ENCODE assay signal across 2 cellular contexts in the genomic region with DNA sequence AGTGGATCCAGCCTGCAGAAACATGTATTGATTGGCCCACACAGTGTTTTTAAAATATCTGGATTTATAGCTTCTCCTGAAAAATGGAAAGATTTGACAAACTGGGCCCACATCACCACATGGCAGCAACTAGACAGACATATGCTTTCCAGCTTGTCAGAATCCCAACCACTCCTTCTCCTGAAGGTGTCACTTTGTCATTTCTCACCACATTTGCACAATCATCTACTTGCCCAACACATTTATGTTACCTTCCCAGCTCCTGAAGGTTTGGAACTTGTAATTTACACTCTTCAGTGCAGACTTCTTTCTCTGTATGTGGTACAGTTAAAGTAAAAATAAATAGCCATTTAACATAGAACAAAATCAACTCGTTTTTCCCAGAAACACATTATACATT.
A peak's percentile ranks its signal among the peaks of the same experiment; 100 is the strongest.
TF ChIP-seq lines count a peak whose summit lies in the region.

No MANE protein-coding gene starts in this region.

TF ChIP-seq in IMR-90, 13 proteins besides CTCF, POLR2A, EP300 and RAD21:
- TF ChIP-seq RCOR1 (IDR thresholded peaks at IDR 0.05; ENCODE audit: insufficient replicate concordance, low read length) (no peak), BHLHE40 (IDR thresholded peaks at IDR 0.05; ENCODE audit: low read depth, low read length) (no peak), RFX5 (IDR thresholded peaks at IDR 0.05; ENCODE audit: low read depth, low read length) (no peak), SMC3 (IDR thresholded peaks at IDR 0.05; ENCODE audit: low read depth, low read length) (no peak), MAFK (IDR thresholded peaks at IDR 0.05; ENCODE audit: low read depth, low read length) (no peak), FOS (IDR thresholded peaks at IDR 0.05; ENCODE audit: low read depth, low read length) (no peak), CEBPB (IDR thresholded peaks at IDR 0.05; ENCODE audit: low read depth, low read length) (no peak), MAZ (IDR thresholded peaks at IDR 0.05; ENCODE audit: borderline replicate concordance, low read depth, low read length) (no peak), CHD1 (IDR thresholded peaks at IDR 0.05; ENCODE audit: low read depth, low read length) (no peak), MXI1 (IDR thresholded peaks at IDR 0.05; ENCODE audit: borderline replicate concordance, low read depth, low read length) (no peak), NFE2L2 (IDR thresholded peaks at IDR 0.05; ENCODE audit: low read depth, low read length) (no peak)
- TF ChIP-seq, protein P1, sequence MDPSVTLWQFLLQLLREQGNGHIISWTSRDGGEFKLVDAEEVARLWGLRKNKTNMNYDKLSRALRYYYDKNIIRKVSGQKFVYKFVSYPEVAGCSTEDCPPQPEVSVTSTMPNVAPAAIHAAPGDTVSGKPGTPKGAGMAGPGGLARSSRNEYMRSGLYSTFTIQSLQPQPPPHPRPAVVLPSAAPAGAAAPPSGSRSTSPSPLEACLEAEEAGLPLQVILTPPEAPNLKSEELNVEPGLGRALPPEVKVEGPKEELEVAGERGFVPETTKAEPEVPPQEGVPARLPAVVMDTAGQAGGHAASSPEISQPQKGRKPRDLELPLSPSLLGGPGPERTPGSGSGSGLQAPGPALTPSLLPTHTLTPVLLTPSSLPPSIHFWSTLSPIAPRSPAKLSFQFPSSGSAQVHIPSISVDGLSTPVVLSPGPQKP (IDR thresholded peaks at IDR 0.05; ENCODE audit: borderline replicate concordance, low read depth, low read length): no peak
- TF ChIP-seq, protein P2, sequence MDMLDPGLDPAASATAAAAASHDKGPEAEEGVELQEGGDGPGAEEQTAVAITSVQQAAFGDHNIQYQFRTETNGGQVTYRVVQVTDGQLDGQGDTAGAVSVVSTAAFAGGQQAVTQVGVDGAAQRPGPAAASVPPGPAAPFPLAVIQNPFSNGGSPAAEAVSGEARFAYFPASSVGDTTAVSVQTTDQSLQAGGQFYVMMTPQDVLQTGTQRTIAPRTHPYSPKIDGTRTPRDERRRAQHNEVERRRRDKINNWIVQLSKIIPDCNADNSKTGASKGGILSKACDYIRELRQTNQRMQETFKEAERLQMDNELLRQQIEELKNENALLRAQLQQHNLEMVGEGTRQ (IDR thresholded peaks at IDR 0.05; ENCODE audit: low read depth, low read length): no peak

TF ChIP-seq in K562, 482 proteins besides CTCF, POLR2A, EP300 and RAD21:
- TF ChIP-seq, protein P3, sequence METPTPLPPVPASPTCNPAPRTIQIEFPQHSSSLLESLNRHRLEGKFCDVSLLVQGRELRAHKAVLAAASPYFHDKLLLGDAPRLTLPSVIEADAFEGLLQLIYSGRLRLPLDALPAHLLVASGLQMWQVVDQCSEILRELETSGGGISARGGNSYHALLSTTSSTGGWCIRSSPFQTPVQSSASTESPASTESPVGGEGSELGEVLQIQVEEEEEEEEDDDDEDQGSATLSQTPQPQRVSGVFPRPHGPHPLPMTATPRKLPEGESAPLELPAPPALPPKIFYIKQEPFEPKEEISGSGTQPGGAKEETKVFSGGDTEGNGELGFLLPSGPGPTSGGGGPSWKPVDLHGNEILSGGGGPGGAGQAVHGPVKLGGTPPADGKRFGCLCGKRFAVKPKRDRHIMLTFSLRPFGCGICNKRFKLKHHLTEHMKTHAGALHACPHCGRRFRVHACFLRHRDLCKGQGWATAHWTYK (CRISPR knock-in tag; IDR thresholded peaks at IDR 0.05): no peak
- TF ChIP-seq CCAR2 (IDR thresholded peaks at IDR 0.05; ENCODE audit: low read depth, low read length) (no peak), PRMT5 (CRISPR knock-in tag; IDR thresholded peaks at IDR 0.05) (no peak), CBX3 (IDR thresholded peaks at IDR 0.05; ENCODE audit: borderline replicate concordance in 1 of 2, low read length in 2 of 2) (no peak), PRPF4 (IDR thresholded peaks at IDR 0.05; ENCODE audit: insufficient read depth, low read depth, low read length, poor library complexity, severe bottlenecking) (no peak), CEBPB (tag; IDR thresholded peaks at IDR 0.05) (peak; percentile 61)
- TF ChIP-seq, protein P4, sequence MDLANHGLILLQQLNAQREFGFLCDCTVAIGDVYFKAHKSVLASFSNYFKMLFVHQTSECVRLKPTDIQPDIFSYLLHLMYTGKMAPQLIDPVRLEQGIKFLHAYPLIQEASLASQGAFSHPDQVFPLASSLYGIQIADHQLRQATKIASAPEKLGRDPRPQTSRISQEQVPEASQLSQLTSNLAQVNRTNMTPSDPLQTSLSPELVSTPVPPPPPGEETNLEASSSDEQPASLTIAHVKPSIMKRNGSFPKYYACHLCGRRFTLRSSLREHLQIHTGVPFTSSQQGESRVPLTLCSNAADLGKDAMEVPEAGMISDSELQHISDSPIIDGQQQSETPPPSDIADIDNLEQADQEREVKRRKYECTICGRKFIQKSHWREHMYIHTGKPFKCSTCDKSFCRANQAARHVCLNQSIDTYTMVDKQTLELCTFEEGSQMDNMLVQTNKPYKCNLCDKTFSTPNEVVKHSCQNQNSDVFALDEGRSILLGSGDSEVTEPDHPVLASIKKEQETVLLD (IDR thresholded peaks at IDR 0.05): no peak
